In the genomic region with DNA sequence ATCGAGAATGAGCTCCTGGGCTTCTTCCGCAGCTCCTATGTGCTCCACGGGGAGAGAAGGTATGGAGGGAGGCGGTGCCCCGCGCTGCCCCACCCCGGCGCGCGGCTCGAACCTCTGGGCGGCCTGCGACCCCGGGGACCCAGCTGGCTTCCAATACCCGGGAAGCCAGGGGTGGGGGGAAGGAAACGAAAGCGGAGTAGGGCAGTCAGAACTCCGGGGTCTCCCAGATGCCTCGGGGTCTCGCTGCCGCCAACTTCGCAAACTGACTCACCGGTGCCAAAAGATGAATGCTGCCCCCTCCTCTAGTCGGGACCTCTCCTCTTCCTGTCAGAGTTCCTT, we compare ENCODE assay signal across 3 cellular contexts.
TF ChIP-seq lines count a peak whose summit lies in the region.

No MANE protein-coding gene starts in this region.

TF ChIP-seq in SK-N-SH, 30 proteins besides CTCF, POLR2A, EP300 and RAD21:
- TF ChIP-seq JUND (IDR thresholded peaks at IDR 0.05) (no peak), TAF1 (IDR thresholded peaks at IDR 0.05; ENCODE audit: borderline replicate concordance, low read depth, low read length) (no peak), CHD2 (IDR thresholded peaks at IDR 0.05; ENCODE audit: low read length, partially characterized antibody) (no peak), EZH2phosphoT487 (IDR thresholded peaks at IDR 0.05; ENCODE audit: borderline replicate concordance, low read depth) (no peak), MEF2A (IDR thresholded peaks at IDR 0.05; ENCODE audit: borderline replicate concordance, low read depth) (no peak), ELF1 (IDR thresholded peaks at IDR 0.05) (no peak)
- TF ChIP-seq, protein P1, sequence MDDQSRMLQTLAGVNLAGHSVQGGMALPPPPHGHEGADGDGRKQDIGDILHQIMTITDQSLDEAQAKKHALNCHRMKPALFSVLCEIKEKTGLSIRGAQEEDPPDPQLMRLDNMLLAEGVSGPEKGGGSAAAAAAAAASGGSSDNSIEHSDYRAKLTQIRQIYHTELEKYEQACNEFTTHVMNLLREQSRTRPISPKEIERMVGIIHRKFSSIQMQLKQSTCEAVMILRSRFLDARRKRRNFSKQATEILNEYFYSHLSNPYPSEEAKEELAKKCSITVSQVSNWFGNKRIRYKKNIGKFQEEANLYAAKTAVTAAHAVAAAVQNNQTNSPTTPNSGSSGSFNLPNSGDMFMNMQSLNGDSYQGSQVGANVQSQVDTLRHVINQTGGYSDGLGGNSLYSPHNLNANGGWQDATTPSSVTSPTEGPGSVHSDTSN (IDR thresholded peaks at IDR 0.05) = no peak

TF ChIP-seq in SK-N-SH treated with all-trans-retinoic acid at 6 μM for 48 hours, 23 proteins besides CTCF, POLR2A, EP300 and RAD21:
- TF ChIP-seq ISL1 (CRISPR knock-in tag; IDR thresholded peaks at IDR 0.05) (no peak), ZNF565 (CRISPR knock-in tag; conservative IDR thresholded peaks at IDR 0.05; ENCODE audit: low read depth) (no peak), GLIS3 (CRISPR knock-in tag; IDR thresholded peaks at IDR 0.05) (no peak), ZC3H10 (CRISPR knock-in tag; IDR thresholded peaks at IDR 0.05) (no peak), ESRRG (CRISPR knock-in tag; IDR thresholded peaks at IDR 0.05) (no peak), ZNF8 (CRISPR knock-in tag; IDR thresholded peaks at IDR 0.05) (no peak), OSR1 (CRISPR knock-in tag; IDR thresholded peaks at IDR 0.05) (no peak)
- TF ChIP-seq, protein P2, sequence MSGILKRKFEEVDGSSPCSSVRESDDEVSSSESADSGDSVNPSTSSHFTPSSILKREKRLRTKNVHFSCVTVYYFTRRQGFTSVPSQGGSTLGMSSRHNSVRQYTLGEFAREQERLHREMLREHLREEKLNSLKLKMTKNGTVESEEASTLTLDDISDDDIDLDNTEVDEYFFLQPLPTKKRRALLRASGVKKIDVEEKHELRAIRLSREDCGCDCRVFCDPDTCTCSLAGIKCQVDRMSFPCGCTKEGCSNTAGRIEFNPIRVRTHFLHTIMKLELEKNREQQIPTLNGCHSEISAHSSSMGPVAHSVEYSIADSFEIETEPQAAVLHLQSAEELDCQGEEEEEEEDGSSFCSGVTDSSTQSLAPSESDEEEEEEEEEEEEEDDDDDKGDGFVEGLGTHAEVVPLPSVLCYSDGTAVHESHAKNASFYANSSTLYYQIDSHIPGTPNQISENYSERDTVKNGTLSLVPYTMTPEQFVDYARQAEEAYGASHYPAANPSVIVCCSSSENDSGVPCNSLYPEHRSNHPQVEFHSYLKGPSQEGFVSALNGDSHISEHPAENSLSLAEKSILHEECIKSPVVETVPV (CRISPR knock-in tag; IDR thresholded peaks at IDR 0.05) = no peak
- TF ChIP-seq, protein P3, sequence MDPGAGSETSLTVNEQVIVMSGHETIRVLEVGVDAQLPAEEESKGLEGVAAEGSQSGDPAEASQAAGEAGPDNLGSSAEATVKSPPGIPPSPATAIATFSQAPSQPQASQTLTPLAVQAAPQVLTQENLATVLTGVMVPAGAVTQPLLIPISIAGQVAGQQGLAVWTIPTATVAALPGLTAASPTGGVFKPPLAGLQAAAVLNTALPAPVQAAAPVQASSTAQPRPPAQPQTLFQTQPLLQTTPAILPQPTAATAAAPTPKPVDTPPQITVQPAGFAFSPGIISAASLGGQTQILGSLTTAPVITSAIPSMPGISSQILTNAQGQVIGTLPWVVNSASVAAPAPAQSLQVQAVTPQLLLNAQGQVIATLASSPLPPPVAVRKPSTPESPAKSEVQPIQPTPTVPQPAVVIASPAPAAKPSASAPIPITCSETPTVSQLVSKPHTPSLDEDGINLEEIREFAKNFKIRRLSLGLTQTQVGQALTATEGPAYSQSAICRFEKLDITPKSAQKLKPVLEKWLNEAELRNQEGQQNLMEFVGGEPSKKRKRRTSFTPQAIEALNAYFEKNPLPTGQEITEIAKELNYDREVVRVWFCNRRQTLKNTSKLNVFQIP (CRISPR knock-in tag; IDR thresholded peaks at IDR 0.05; ENCODE audit: borderline replicate concordance, low read depth) = no peak
- TF ChIP-seq, protein P4, sequence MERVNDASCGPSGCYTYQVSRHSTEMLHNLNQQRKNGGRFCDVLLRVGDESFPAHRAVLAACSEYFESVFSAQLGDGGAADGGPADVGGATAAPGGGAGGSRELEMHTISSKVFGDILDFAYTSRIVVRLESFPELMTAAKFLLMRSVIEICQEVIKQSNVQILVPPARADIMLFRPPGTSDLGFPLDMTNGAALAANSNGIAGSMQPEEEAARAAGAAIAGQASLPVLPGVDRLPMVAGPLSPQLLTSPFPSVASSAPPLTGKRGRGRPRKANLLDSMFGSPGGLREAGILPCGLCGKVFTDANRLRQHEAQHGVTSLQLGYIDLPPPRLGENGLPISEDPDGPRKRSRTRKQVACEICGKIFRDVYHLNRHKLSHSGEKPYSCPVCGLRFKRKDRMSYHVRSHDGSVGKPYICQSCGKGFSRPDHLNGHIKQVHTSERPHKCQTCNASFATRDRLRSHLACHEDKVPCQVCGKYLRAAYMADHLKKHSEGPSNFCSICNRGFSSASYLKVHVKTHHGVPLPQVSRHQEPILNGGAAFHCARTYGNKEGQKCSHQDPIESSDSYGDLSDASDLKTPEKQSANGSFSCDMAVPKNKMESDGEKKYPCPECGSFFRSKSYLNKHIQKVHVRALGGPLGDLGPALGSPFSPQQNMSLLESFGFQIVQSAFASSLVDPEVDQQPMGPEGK (CRISPR knock-in tag; IDR thresholded peaks at IDR 0.05; ENCODE audit: borderline replicate concordance) = no peak
- TF ChIP-seq, protein P5, sequence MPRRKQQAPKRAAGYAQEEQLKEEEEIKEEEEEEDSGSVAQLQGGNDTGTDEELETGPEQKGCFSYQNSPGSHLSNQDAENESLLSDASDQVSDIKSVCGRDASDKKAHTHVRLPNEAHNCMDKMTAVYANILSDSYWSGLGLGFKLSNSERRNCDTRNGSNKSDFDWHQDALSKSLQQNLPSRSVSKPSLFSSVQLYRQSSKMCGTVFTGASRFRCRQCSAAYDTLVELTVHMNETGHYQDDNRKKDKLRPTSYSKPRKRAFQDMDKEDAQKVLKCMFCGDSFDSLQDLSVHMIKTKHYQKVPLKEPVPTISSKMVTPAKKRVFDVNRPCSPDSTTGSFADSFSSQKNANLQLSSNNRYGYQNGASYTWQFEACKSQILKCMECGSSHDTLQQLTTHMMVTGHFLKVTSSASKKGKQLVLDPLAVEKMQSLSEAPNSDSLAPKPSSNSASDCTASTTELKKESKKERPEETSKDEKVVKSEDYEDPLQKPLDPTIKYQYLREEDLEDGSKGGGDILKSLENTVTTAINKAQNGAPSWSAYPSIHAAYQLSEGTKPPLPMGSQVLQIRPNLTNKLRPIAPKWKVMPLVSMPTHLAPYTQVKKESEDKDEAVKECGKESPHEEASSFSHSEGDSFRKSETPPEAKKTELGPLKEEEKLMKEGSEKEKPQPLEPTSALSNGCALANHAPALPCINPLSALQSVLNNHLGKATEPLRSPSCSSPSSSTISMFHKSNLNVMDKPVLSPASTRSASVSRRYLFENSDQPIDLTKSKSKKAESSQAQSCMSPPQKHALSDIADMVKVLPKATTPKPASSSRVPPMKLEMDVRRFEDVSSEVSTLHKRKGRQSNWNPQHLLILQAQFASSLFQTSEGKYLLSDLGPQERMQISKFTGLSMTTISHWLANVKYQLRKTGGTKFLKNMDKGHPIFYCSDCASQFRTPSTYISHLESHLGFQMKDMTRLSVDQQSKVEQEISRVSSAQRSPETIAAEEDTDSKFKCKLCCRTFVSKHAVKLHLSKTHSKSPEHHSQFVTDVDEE (CRISPR knock-in tag; IDR thresholded peaks at IDR 0.05) = no peak

TF ChIP-seq in H1, 55 proteins besides CTCF, POLR2A, EP300 and RAD21:
- TF ChIP-seq EZH2 (IDR thresholded peaks at IDR 0.05; ENCODE audit: low read depth, low read length, severe bottlenecking) (peak; percentile 85), RXRA (IDR thresholded peaks at IDR 0.05; ENCODE audit: insufficient read depth, low read depth, low read length) (no peak), SUZ12 (IDR thresholded peaks at IDR 0.05; ENCODE audit: low read length) (peak; percentile 60)
TF ChIP-seq in H1: peak in this region for 2.
